In the genomic region with DNA sequence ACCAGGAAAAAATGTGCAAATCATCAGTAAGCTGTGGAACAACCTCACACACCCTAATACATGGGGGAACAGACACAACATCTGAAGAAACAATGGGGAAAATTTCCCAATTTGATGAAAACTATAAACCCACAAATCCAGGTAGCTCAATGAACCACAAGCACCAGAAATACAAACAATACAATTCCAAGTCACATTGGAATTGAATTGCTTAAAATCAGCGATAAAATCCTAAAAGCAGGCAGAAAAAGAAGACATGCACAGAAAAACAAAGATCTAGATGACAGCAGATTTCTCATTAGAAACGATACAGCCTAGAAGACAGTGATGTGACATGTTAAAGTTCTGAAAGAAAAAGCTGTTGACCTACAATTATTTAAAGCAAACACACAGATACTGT, we compare ENCODE assay signal across 10 cellular contexts. TPM values are rescaled to one million over a fixed set of nuclear protein-coding genes. Genes with fewer than 3 reads are reported as not detected.
"Had no signal": no experiment of that assay in that cellular context is flagged by ENCODE, and none has a peak within 500 bp of the region (broad histone marks: within the 10 kb centered on the region; RNA-seq: fewer than 3 reads in every experiment).

No MANE protein-coding gene starts in this region.

- ATAC-seq: GM23338 had no signal

- H3K4me2 ChIP-seq: GM23338, KMS-11 had no signal

- H3K4me3 ChIP-seq: GM23338 had no signal

- H3K9ac ChIP-seq: KMS-11 had no signal

- FAIRE-seq: H1, H54, HTR-8/SVneo had no signal

- H2AFZ ChIP-seq: GM23338 had no signal

- DNase-seq: H9, HCEC 1CT, IMR-90, KBM-7 had no signal

- H3K27ac Mint-ChIP-seq: GM23338 had no signal

- H3K27ac ChIP-seq: KMS-11 had no signal

- H3K4me3 Mint-ChIP-seq: GM23338, H9 had no signal

RNA-seq across cellular contexts. Expression of a gene that starts 40.9 kb away (rescaled TPM):
- total RNA-seq: GM23338, H1, H9, HT-29, IMR-90 had no signal
- polyA plus RNA-seq: GM23338, H1, IMR-90 had no signal

RNA-seq across cellular contexts. Expression of a gene that starts 59.9 kb away (rescaled TPM):
- total RNA-seq: GM23338, HT-29, IMR-90 had no signal
- polyA plus RNA-seq: GM23338, IMR-90 had no signal
